In the genomic region with DNA sequence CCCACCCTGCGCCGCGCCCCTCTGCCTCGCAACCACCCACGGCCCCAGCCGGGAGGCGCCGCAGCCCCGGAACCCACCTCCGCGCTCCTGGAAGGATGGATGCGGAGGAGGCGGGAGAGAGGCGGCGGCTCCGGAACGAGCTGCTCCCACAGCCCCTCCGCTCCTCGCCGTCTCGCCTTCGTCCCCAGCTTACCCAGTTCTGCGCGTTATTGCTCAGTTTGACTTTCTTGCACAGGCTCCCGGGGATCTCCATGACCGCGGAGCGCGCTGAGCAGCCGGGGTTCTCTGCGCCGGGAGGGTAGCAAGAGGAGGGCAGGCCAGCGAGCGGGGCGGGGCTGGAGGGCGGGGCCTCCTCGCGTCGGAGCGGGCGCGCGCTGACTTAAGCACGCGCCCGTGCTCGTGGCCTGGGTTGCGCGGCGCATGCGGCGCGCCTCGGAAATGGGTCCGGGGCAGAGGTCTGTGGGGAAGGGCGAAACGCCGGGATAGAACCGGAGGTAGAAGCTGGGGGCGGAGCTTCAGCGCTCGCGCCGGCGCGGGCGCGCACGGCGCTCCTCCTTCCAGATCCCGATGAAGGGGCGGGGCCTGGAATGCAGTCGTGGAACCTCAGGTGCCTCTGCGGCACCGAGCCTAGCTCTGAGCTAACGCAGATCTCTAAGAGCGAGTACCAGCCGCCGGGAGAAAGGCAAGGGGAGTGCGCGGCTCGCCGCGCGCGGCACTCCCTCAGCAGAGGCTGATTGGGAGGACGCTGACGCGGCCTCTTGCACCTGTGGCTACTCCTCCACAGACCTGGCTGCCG, we compare ENCODE assay signal across 8 cellular contexts. TPM values are rescaled to one million over a fixed set of nuclear protein-coding genes. Genes with fewer than 3 reads are reported as not detected.
DNase-seq lines count a peak whose midpoint lies in the region; ATAC-seq, FAIRE-seq and TF ChIP-seq lines count a peak whose summit lies in the region.

A gene (minus strand): TSS at position 308 of the 796 bp plus-strand sequence. CDS start 55 bp downstream, at position 253.

- DNase-seq in GM18507 (ENCODE audit: extremely low spot score, insufficient read length, low read depth) (peak; percentile 79), NCI-H1930 (lab: John Stamatoyannopoulos, UW) (peak; percentile 93 to 96), anterior cingulate cortex (lab: John Stamatoyannopoulos, UW) (peak; percentile 82 to 97 (median 94)), right atrium auricular region (ENCODE audit: low spot score) (peak; percentile 93), psoas muscle (peak; percentile 95 to 98)

- H3K4me1 ChIP-seq in right atrium auricular region: peaks cover 0 to 7% of the 10 kb centered on the region in 2 donors
- H3K4me1 ChIP-seq in psoas muscle: peaks cover 8% of the 10 kb centered on the region
- H3K4me1 ChIP-seq in urinary bladder (ENCODE audit: insufficient read depth): no peaks in the 10 kb centered on the region

- intact Hi-C loops in T-helper 2 cell treated with Interferon-gamma antibody and Interleukin-4, amounts not matched to agents 100 ng/mL and 5 ng/mL, for 36 hours (cut with micrococcal nuclease): loop anchor here (1.0 to 5.0 kb wide), 8 partner anchors 27 to 1841 kb away; a partner anchor contains a TSS
- intact Hi-C loops in psoas muscle (cut with DNase I): loop anchor here in 1 of 2 donors (5.0 kb wide), 2 partner anchors 63 to 1403 kb away; a partner anchor contains a TSS

- H3K27ac ChIP-seq in right atrium auricular region (peak within 1 kb of the TSS; percentile 91 to 93), psoas muscle (peak within 1 kb of the TSS; percentile 84), urinary bladder (ENCODE audit: low read depth) (peak within 1 kb of the TSS; percentile 91)

- ATAC-seq in HG02973 (IDR thresholded peaks at IDR 0.05; ENCODE audit: unreplicated experiment) (peak; percentile 84), psoas muscle (peak; percentile 97 to 99 (median 98))

- H3K4me3 ChIP-seq in right atrium auricular region (peak within 1 kb of the TSS; percentile 66 to 93), psoas muscle (peak within 1 kb of the TSS; percentile 99), urinary bladder (ENCODE audit: low read depth, low read length) (peak within 1 kb of the TSS; percentile 94)

- H3K27me3 ChIP-seq in right atrium auricular region (no peaks in the 10 kb centered on the region), psoas muscle (ENCODE audit: insufficient read depth in 3 of 3, low read length in 2 of 3) (no peaks in the 10 kb centered on the region)

- H3K9me3 ChIP-seq in right atrium auricular region (no peaks in the 10 kb centered on the region), psoas muscle (no peaks in the 10 kb centered on the region)

- peak; percentile 95 for FAIRE-seq in GM18507 (lab: Jason Lieb, UNC)

- H3K36me3 ChIP-seq in right atrium auricular region (no peaks in the 10 kb centered on the region), psoas muscle (ENCODE audit: insufficient read depth in 1 of 2, low read depth in 1 of 2) (no peaks in the 10 kb centered on the region), urinary bladder (ENCODE audit: insufficient read depth) (no peaks in the 10 kb centered on the region)

- 0 to 1% (median 0%) methylated on average over 57 to 90 of the region's 90 CpGs for WGBS in psoas muscle, 3 donors
- under 1% methylated on average over 90 of the region's 90 CpGs for WGBS in urinary bladder

- TF ChIP-seq CTCF in right atrium auricular region (IDR thresholded peaks at IDR 0.05): no peak
- TF ChIP-seq CTCF in psoas muscle (IDR thresholded peaks at IDR 0.05): no peak

RNA-seq across cellular contexts. Expression of the gene that starts here (rescaled TPM):
- total RNA-seq in T-helper 2 cell treated with Interferon-gamma antibody and Interleukin-4, amounts not matched to agents 100 ng/mL and 5 ng/mL, for 36 hours: 31.5 and 32.8 TPM in 2 replicates
- total RNA-seq in right atrium auricular region (10 to 100 TPM; 10.5 to 14.3 TPM), psoas muscle (1 to 10 TPM; 4.0 to 7.7 (median 5.6) TPM), urinary bladder (62.9 TPM)
- polyA plus RNA-seq in psoas muscle (10 to 100 TPM in 1 of 3 donors, 1 to 10 TPM in 2; 4.5 to 10.8 (median 5.0) TPM), urinary bladder (44.7 TPM)

Comparison
In these comparisons a context has a peak if more than half of its experiments do, and no peak if none do; other contexts are left out.
1. Peak in every context shown above with its lines: DNase-seq, ATAC-seq, H3K4me3 ChIP-seq and H3K27ac ChIP-seq.